ENCODE assay signal across 23 cellular contexts in the genomic region with DNA sequence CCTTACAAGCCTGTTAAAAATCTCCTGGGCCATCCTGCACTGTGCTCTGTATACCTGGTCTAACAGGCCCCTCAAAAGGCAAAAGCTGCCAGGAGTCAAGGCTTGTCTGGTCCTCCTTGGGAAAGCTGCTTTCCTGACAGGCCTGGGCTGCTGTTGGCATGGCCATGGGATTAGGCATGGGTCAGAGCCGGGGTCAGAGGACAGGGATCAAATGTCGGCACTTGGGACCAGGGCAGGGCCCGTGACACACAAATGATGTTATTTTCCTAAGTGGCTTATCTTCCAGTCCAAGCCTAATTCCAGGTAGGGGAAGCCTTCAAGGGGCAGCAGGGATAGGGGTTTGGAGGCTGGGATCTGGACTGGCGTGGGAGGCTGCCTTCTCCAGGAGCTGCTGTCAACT.
"Had no signal": no experiment of that assay in that cellular context is flagged by ENCODE, and none has a peak within 500 bp of the region (broad histone marks: within the 10 kb centered on the region; RNA-seq: fewer than 3 reads in every experiment).

No MANE protein-coding gene starts in this region.

- H3K27ac ChIP-seq: coronary artery, dorsolateral prefrontal cortex, esophagus muscularis mucosa, foreskin keratinocyte, gastroesophageal sphincter, heart right ventricle, left lung, lower lobe of right lung had no signal

- H3K36me3 ChIP-seq: esophagus muscularis mucosa, gastroesophageal sphincter, heart right ventricle, left lung, lower lobe of right lung had no signal

- H3K36me3 Mint-ChIP-seq: mesothelial cell of epicardium, naive B cell had no signal

- H3K27me3 ChIP-seq: foreskin keratinocyte had no signal

- H3K4me3 ChIP-seq: coronary artery, dorsolateral prefrontal cortex, esophagus muscularis mucosa, gastroesophageal sphincter, heart right ventricle, left lung, lower lobe of right lung, mucosa of descending colon had no signal

- H3K27ac Mint-ChIP-seq: mesothelial cell of epicardium, naive B cell had no signal

- H3K9me3 ChIP-seq: esophagus muscularis mucosa, gastroesophageal sphincter, heart right ventricle, left lung, lower lobe of right lung, mucosa of descending colon had no signal

- DNase-seq: dermis blood vessel endothelial cell; dorsolateral prefrontal cortex; effector memory CD4-positive, alpha-beta T cell; foreskin keratinocyte; head of caudate nucleus; heart right ventricle; hippocampal formation; left cardiac atrium; left lung; left ventricle myocardium superior; lower lobe of right lung; mesenchymal stem cell; mucosa of descending colon; naive B cell had no signal

- H3K9me3 Mint-ChIP-seq: mesothelial cell of epicardium, naive B cell had no signal

- H3K4me1 Mint-ChIP-seq: mesothelial cell of epicardium had no signal

- H3K4me1 ChIP-seq: esophagus muscularis mucosa, foreskin keratinocyte, gastroesophageal sphincter, heart right ventricle, left lung, lower lobe of right lung had no signal

- H3K4me3 Mint-ChIP-seq: mesothelial cell of epicardium had no signal

- FAIRE-seq: colon, endothelial cell of umbilical vein, frontal cortex, islet of Langerhans, keratinocyte had no signal
